In genomic region chr19:45455707-45456499, GRCh38 we compare ENCODE assay signal across 8 cellular contexts. TPM values are rescaled to one million over a fixed set of nuclear protein-coding genes. Genes with fewer than 3 reads are reported as not detected.
DNase-seq lines count a peak whose midpoint lies in the region; ATAC-seq and TF ChIP-seq lines count a peak whose summit lies in the region.

No MANE protein-coding gene starts in this region.

- H3K4me1 ChIP-seq in OCI-LY7 (ENCODE audit: insufficient read depth, low read length, poor library complexity, severe bottlenecking), result peaks cover 62% of the 10 kb centered on the region
- H3K4me1 ChIP-seq in ovary (ENCODE audit: insufficient read depth), result peaks cover 12% of the 10 kb centered on the region
- H3K4me1 ChIP-seq in MM.1S (ENCODE audit: low read length), result peaks cover 11% of the 10 kb centered on the region

- H3K9ac ChIP-seq in MM.1S (ENCODE audit: low read length), result no peak overlapping the region

- peaks cover 25% of the 10 kb centered on the region for H3K4me1 Mint-ChIP-seq in activated naive CD4-positive, alpha-beta T cell treated with anti-CD3 and anti-CD28 coated beads for 36 hours (ENCODE audit: low read depth)

- no peaks in the 10 kb centered on the region for H3K9me3 Mint-ChIP-seq in activated naive CD4-positive, alpha-beta T cell treated with anti-CD3 and anti-CD28 coated beads for 36 hours

- no peaks in the 10 kb centered on the region for H3K36me3 Mint-ChIP-seq in activated naive CD4-positive, alpha-beta T cell treated with anti-CD3 and anti-CD28 coated beads for 36 hours (ENCODE audit: low read depth)

- no peaks in the 10 kb centered on the region for H3K9me2 ChIP-seq in OCI-LY7 (ENCODE audit: insufficient read depth, low read length)
- no peaks in the 10 kb centered on the region for H3K9me2 ChIP-seq in MM.1S (replicated peaks; ENCODE audit: insufficient read depth, low read length)

- no peak for TF ChIP-seq CTCF in OCI-LY7 (conservative IDR thresholded peaks at IDR 0.05; ENCODE audit: low read length)
- peak in 2 of 3 donors; percentile 18 to 50 for TF ChIP-seq CTCF in ovary (IDR thresholded peaks at IDR 0.05)
- no peak for TF ChIP-seq CTCF in MM.1S (IDR thresholded peaks at IDR 0.05; ENCODE audit: low read length)

- peaks cover 17% of the 10 kb centered on the region for H3F3A ChIP-seq in MM.1S (ENCODE audit: insufficient read depth, low read length)

- H3K27me3 ChIP-seq in ovary, result no peaks in the 10 kb centered on the region
- no peaks in the 10 kb centered on the region for H3K27me3 ChIP-seq in MM.1S (replicated peaks; ENCODE audit: insufficient read depth, low read length)

- intact Hi-C loops in OCI-LY7 (cut with micrococcal nuclease; ENCODE audit: unreplicated experiment), result no loop called here
- intact Hi-C loops in activated naive CD4-positive, alpha-beta T cell treated with anti-CD3 and anti-CD28 coated beads for 36 hours (cut with micrococcal nuclease), result no loop called here
- intact Hi-C loops in ovary (cut with DNase I), result no loop called here

- peak overlapping the region; percentile 62 for H2AFZ ChIP-seq in OCI-LY7 (ENCODE audit: low read length)
- no peak overlapping the region for H2AFZ ChIP-seq in MM.1S (ENCODE audit: low read length)

- CTCF ChIA-PET in OCI-LY7 (lab: Charles Lee; ENCODE audit: unreplicated experiment), result no interaction called here
- CTCF ChIA-PET in activated naive CD4-positive, alpha-beta T cell treated with anti-CD3 and anti-CD28 coated beads for 36 hours (lab: Charles Lee), result interaction anchor here (1.2 to 1.9 kb wide), 2 partner anchors 17 to 23 kb away, joined by 7 to 12 read pairs; no protein-coding TSS in a partner anchor

- H3K4me2 ChIP-seq in OCI-LY7 (ENCODE audit: low read length), result peak overlapping the region; percentile 8
- no peak overlapping the region for H3K4me2 ChIP-seq in MM.1S (ENCODE audit: low read depth, low read length)

- TF ChIP-seq POLR2A in ovary (IDR thresholded peaks at IDR 0.05), result no peak

- no peak overlapping the region for H3K27ac Mint-ChIP-seq in activated naive CD4-positive, alpha-beta T cell treated with anti-CD3 and anti-CD28 coated beads for 36 hours

- H3K27ac ChIP-seq in OCI-LY7 (ENCODE audit: low read depth, low read length, poor library complexity, severe bottlenecking) (no peak overlapping the region), ovary (peak overlapping the region; percentile 75 to 84), MM.1S (ENCODE audit: low read length) (no peak overlapping the region)

- no peak for TF ChIP-seq EP300 in ovary (IDR thresholded peaks at IDR 0.05)

- DNase-seq in AG20443 (ENCODE audit: low spot score) (peak; percentile 93), OCI-LY7 (ENCODE audit: low spot score) (no peak), glomerular visceral epithelial cell (ENCODE audit: extremely low spot score) (peak; percentile 100), ovary (peak; percentile 94 to 97 (median 95)), MM.1S (no peak)
- DNase-seq in activated naive CD4-positive, alpha-beta T cell treated with anti-CD3 and anti-CD28 coated beads for 36 hours, result peak; percentile 79

- no peak overlapping the region for H3K4me3 ChIP-seq in OCI-LY7 (ENCODE audit: low read depth, low read length, poor library complexity, severe bottlenecking)
- H3K4me3 ChIP-seq in ovary, result no peak overlapping the region
- no peak overlapping the region for H3K4me3 ChIP-seq in MM.1S (ENCODE audit: low read length)

- peaks cover 2% of the 10 kb centered on the region for H3K27me3 Mint-ChIP-seq in activated naive CD4-positive, alpha-beta T cell treated with anti-CD3 and anti-CD28 coated beads for 36 hours (ENCODE audit: low read depth)

- no peak overlapping the region for H3K4me3 Mint-ChIP-seq in activated naive CD4-positive, alpha-beta T cell treated with anti-CD3 and anti-CD28 coated beads for 36 hours

- ATAC-seq in GM21786 (IDR thresholded peaks at IDR 0.05; ENCODE audit: unreplicated experiment) (peak; percentile 48), GM18868 (IDR thresholded peaks at IDR 0.05; ENCODE audit: unreplicated experiment) (no peak)

- BruUV-seq in OCI-LY7 (replicated peaks; lab: Mats Ljungman, UMichigan), result no TSS peak

- H4K20me1 ChIP-seq in OCI-LY7 (ENCODE audit: insufficient read depth, low read length), result no peaks in the 10 kb centered on the region
- H4K20me1 ChIP-seq in MM.1S (ENCODE audit: insufficient read depth, low read length), result no peaks in the 10 kb centered on the region

- no peaks in the 10 kb centered on the region for H3K79me2 ChIP-seq in OCI-LY7 (ENCODE audit: insufficient read depth, low read depth, low read length)
- no peaks in the 10 kb centered on the region for H3K79me2 ChIP-seq in MM.1S (ENCODE audit: low read length)

- H3K36me3 ChIP-seq in OCI-LY7 (ENCODE audit: insufficient read depth, low read length) (no peaks in the 10 kb centered on the region), ovary (no peaks in the 10 kb centered on the region), MM.1S (replicated peaks; ENCODE audit: insufficient read depth, low read length) (no peaks in the 10 kb centered on the region)

- POLR2A ChIA-PET in OCI-LY7 (lab: Charles Lee), result interaction anchor here (1.0 to 1.5 kb wide), 2 partner anchors 12 to 14 kb away, joined by 3 to 6 read pairs; partner anchors contain the start of gene FOSB

- WGBS in ovary, 3 donors, result 6 to 8% (median 7%) methylated on average over 27 of the region's 27 CpGs

- no peaks in the 10 kb centered on the region for H3K9me3 ChIP-seq in OCI-LY7 (ENCODE audit: low read length)
- no peaks in the 10 kb centered on the region for H3K9me3 ChIP-seq in ovary
- H3K9me3 ChIP-seq in MM.1S (replicated peaks; ENCODE audit: insufficient read depth, low read length), result no peaks in the 10 kb centered on the region

RNA-seq across cellular contexts. Expression of gene FOSB, which starts 11.9 kb away (rescaled TPM):
- 1.2 and 2.3 TPM in 2 replicates for total RNA-seq in OCI-LY7 (2014; rRNA removed; shearing (Covaris generic))
- total RNA-seq in OCI-LY7 (2022) (2.1 and 2.4 TPM in 2 replicates), ovary (100 to 1,000 TPM in 3 of 7 donors, 10 to 100 TPM in 2, 1 to 10 TPM in 2; 2.9 to 295 (median 44.3) TPM)
- total RNA-seq in activated naive CD4-positive, alpha-beta T cell treated with anti-CD3 and anti-CD28 coated beads for 36 hours, result 1 to 10 TPM; 8.0 to 8.7 TPM
- polyA plus RNA-seq in ovary, result 100 to 1,000 TPM in 1 of 2 donors, 1 to 10 TPM in 1; 4.9 to 142 TPM

RNA-seq across cellular contexts. Expression of gene ERCC1, which starts 32.2 kb away (rescaled TPM):
- total RNA-seq in OCI-LY7 (2014; rRNA removed; shearing (Covaris generic)), result 125 and 126 TPM in 2 replicates
- total RNA-seq in OCI-LY7 (2022), result 46.2 and 59.4 TPM in 2 replicates
- total RNA-seq in activated naive CD4-positive, alpha-beta T cell treated with anti-CD3 and anti-CD28 coated beads for 36 hours, result 10 to 100 TPM; 28.9 to 30.7 TPM
- total RNA-seq in ovary, result 10 to 100 TPM; 70.7 to 98.6 (median 83.9) TPM
- polyA plus RNA-seq in ovary, result 10 to 100 TPM; 41.1 to 64.3 TPM

RNA-seq across cellular contexts. Expression of gene RTN2, which starts 40.9 kb away (rescaled TPM):
- total RNA-seq in OCI-LY7 (2014; rRNA removed; shearing (Covaris generic)), result 1.5 and 8.6 TPM in 2 replicates
- total RNA-seq in OCI-LY7 (2022) (7.6 and 9.1 TPM in 2 replicates), ovary (1 to 10 TPM in 5 of 7 donors, under 1 TPM in 2; 0.63 to 4.7 (median 2.5) TPM)
- total RNA-seq in activated naive CD4-positive, alpha-beta T cell treated with anti-CD3 and anti-CD28 coated beads for 36 hours, result under 1 TPM; 0.69 to 0.84 TPM
- polyA plus RNA-seq in ovary, result 1 to 10 TPM; 3.0 to 5.0 TPM

RNA-seq across cellular contexts. Expression of gene PPM1N, which starts 42.3 kb away (rescaled TPM):
- total RNA-seq in OCI-LY7 (2014; rRNA removed; shearing (Covaris generic)), result 1.4 and 1.6 TPM in 2 replicates
- total RNA-seq in OCI-LY7 (2022) (2.8 and 2.9 TPM in 2 replicates), ovary (1 to 10 TPM in 3 of 7 donors, under 1 TPM in 3, not detected in 1; 0.40 to 1.7 (median 1.0) TPM)
- 1 to 10 TPM; 2.3 to 2.5 TPM for total RNA-seq in activated naive CD4-positive, alpha-beta T cell treated with anti-CD3 and anti-CD28 coated beads for 36 hours
- polyA plus RNA-seq in ovary, result under 1 TPM; 0.21 to 0.93 TPM

RNA-seq across cellular contexts. Expression of gene POLR1G, which starts 49.5 kb away (rescaled TPM):
- total RNA-seq in OCI-LY7 (2014; rRNA removed; shearing (Covaris generic)), result 16.3 and 28.0 TPM in 2 replicates
- total RNA-seq in OCI-LY7 (2022) (8.8 and 10.8 TPM in 2 replicates), ovary (1 to 10 TPM; 1.5 to 8.5 (median 6.5) TPM)
- 1 to 10 TPM; 7.4 to 7.6 TPM for total RNA-seq in activated naive CD4-positive, alpha-beta T cell treated with anti-CD3 and anti-CD28 coated beads for 36 hours
- polyA plus RNA-seq in ovary, result 1 to 10 TPM; 2.7 to 5.4 TPM

Comparison
In these comparisons a context has a peak if more than half of its experiments do, and no peak if none do; other contexts are left out.
1. DNase-seq: peak in AG20443 (single experiment), activated naive CD4-positive, alpha-beta T cell treated with anti-CD3 and anti-CD28 coated beads for 36 hours (single experiment), glomerular visceral epithelial cell (single experiment) and ovary (5 of 5); none in OCI-LY7 (single experiment) and MM.1S (single experiment).
2. H3K27ac ChIP-seq: peak in ovary (2 of 2); none in OCI-LY7 (single experiment) and MM.1S (single experiment).
3. CTCF ChIP-seq: peak in ovary (2 of 3); none in OCI-LY7 (single experiment) and MM.1S (single experiment).